In genomic region chr19:2427323-2428026, GRCh38 we compare ENCODE assay signal across 8 cellular contexts. TPM values are rescaled to one million over a fixed set of nuclear protein-coding genes. Genes with fewer than 3 reads are reported as not detected.
A peak's percentile ranks its signal among the peaks of the same experiment; 100 is the strongest.
DNase-seq lines count a peak whose midpoint lies in the region; ATAC-seq and TF ChIP-seq lines count a peak whose summit lies in the region.

Gene TIMM13 (minus strand): TSS chr19:2427586. CDS start chr19:2427533, 53 bp downstream.

- no peaks in the 10 kb centered on the region for H3K9me3 ChIP-seq in heart right ventricle
- no peaks in the 10 kb centered on the region for H3K9me3 ChIP-seq in upper lobe of left lung

- DNase-seq in NCI-H1694 treated with DMSO at 0.1 percent for 48 hours (lab: John Stamatoyannopoulos, UW) (peak; percentile 92), amniotic epithelial cell (ENCODE audit: low read depth) (peak; percentile 87), heart right ventricle (peak; percentile 96 to 97), posterior vena cava (ENCODE audit: low spot score) (peak; percentile 99), upper lobe of left lung (peak; percentile 96 to 100)

- H3K27me3 ChIP-seq in heart right ventricle (no peaks in the 10 kb centered on the region), upper lobe of left lung (no peaks in the 10 kb centered on the region)

- H3K4me3 ChIP-seq in heart right ventricle (peak within 1 kb of the TSS; percentile 71 to 99 (median 84)), upper lobe of left lung (peak within 1 kb of the TSS; percentile 79 to 99 (median 87))

- no peaks in the 10 kb centered on the region for H3K27me3 Mint-ChIP-seq in T-helper 1 cell treated with Interleukin-12 subunit alpha and Interleukin-12 subunit beta and Interleukin-4 antibody, amounts not matched to agents 30 μg/mL and 1 μg/mL, for 36 hours (ENCODE audit: low read depth)

- H3K4me1 Mint-ChIP-seq in T-helper 1 cell treated with Interleukin-12 subunit alpha and Interleukin-12 subunit beta and Interleukin-4 antibody, amounts not matched to agents 30 μg/mL and 1 μg/mL, for 36 hours (ENCODE audit: low read depth): peaks cover 6% of the 10 kb centered on the region

- H3K4me3 Mint-ChIP-seq in T-helper 1 cell treated with Interleukin-12 subunit alpha and Interleukin-12 subunit beta and Interleukin-4 antibody, amounts not matched to agents 30 μg/mL and 1 μg/mL, for 36 hours: peak within 1 kb of the TSS; percentile 95

- no peaks in the 10 kb centered on the region for H3K9me3 Mint-ChIP-seq in T-helper 1 cell treated with Interleukin-12 subunit alpha and Interleukin-12 subunit beta and Interleukin-4 antibody, amounts not matched to agents 30 μg/mL and 1 μg/mL, for 36 hours

- H3K27ac ChIP-seq in heart right ventricle: peak within 1 kb of the TSS; percentile 90 to 100 (median 98)
- peak within 1 kb of the TSS; percentile 84 to 98 (median 94) for H3K27ac ChIP-seq in upper lobe of left lung

- no peak for TF ChIP-seq EP300 in upper lobe of left lung (IDR thresholded peaks at IDR 0.05)

- peaks cover 9% of the 10 kb centered on the region for H3K36me3 Mint-ChIP-seq in T-helper 1 cell treated with Interleukin-12 subunit alpha and Interleukin-12 subunit beta and Interleukin-4 antibody, amounts not matched to agents 30 μg/mL and 1 μg/mL, for 36 hours (ENCODE audit: low read depth)

- ATAC-seq in GM18498 (IDR thresholded peaks at IDR 0.05; ENCODE audit: unreplicated experiment) (peak; percentile 77), HG02885 (IDR thresholded peaks at IDR 0.05; ENCODE audit: poor library complexity, unreplicated experiment) (peak; percentile 83), heart right ventricle (peak; percentile 91 to 97 (median 95)), upper lobe of left lung (ENCODE audit: low FRiP score in 2 of 2) (peak; percentile 95 to 96)

- intact Hi-C loops in heart right ventricle (cut with DNase I) (no loop called here), posterior vena cava (cut with DNase I) (loop anchor here in 1 of 2 donors (2.0 kb wide), 1 partner anchor 37 kb away; no protein-coding TSS in a partner anchor)

- WGBS in heart right ventricle, 2 donors: 0% methylated on average over 83 to 84 of the region's 84 CpGs
- 0% methylated on average over 1 to 51 of the region's 84 CpGs for WGBS in upper lobe of left lung, 2 donors

- peaks cover 0 to 43% (median 11%) of the 10 kb centered on the region in 9 donors for H3K36me3 ChIP-seq in heart right ventricle
- peaks cover 4 to 32% (median 20%) of the 10 kb centered on the region in 4 donors for H3K36me3 ChIP-seq in upper lobe of left lung

- H3K4me1 ChIP-seq in heart right ventricle: peaks cover 13 to 53% (median 35%) of the 10 kb centered on the region in 9 donors
- peaks cover 22 to 45% (median 24%) of the 10 kb centered on the region in 4 donors for H3K4me1 ChIP-seq in upper lobe of left lung

- TF ChIP-seq CTCF in heart right ventricle (IDR thresholded peaks at IDR 0.05) (no peak), upper lobe of left lung (IDR thresholded peaks at IDR 0.05) (no peak)

- peak within 1 kb of the TSS; percentile 95 for H3K27ac Mint-ChIP-seq in T-helper 1 cell treated with Interleukin-12 subunit alpha and Interleukin-12 subunit beta and Interleukin-4 antibody, amounts not matched to agents 30 μg/mL and 1 μg/mL, for 36 hours

- TF ChIP-seq POLR2A in upper lobe of left lung (IDR thresholded peaks at IDR 0.05): peak in 2 of 4 donors; percentile 10 to 80

RNA-seq across cellular contexts. Expression of gene TIMM13, which starts in this region (rescaled TPM):
- 10 to 100 TPM; 54.2 to 94.2 (median 64.9) TPM for total RNA-seq in heart right ventricle
- polyA plus RNA-seq in heart right ventricle: 100 to 1,000 TPM in 1 of 2 donors, 10 to 100 TPM in 1; 79.6 to 116 TPM
- 10 to 100 TPM; 32.8 to 37.2 TPM for total RNA-seq in posterior vena cava
- total RNA-seq in upper lobe of left lung: 10 to 100 TPM; 26.2 to 82.3 (median 40.0) TPM

Comparison
In these comparisons a context has a peak if more than half of its experiments do, and no peak if none do; other contexts are left out.
1. Peak in every context shown above with its lines: DNase-seq, ATAC-seq, H3K4me3 ChIP-seq and H3K27ac ChIP-seq.